ENCODE assay signal across 8 cellular contexts in genomic region chr18:26621161-26622026, GRCh38.
DNase-seq lines count a peak whose midpoint lies in the region; ATAC-seq and TF ChIP-seq lines count a peak whose summit lies in the region.

No MANE protein-coding gene starts in this region.

- CTCF ChIA-PET in GM10248 (lab: Yijun Ruan, JAX): interaction anchor here (0.6 to 2.9 kb wide), 23 partner anchors 10 to 384 kb away, joined by 3 to 21 read pairs (median 3); no protein-coding TSS in a partner anchor

- TF ChIP-seq POLR2A in esophagus muscularis mucosa (IDR thresholded peaks at IDR 0.05; ENCODE audit: low read depth): no peak

- TF ChIP-seq CTCF in GM10248 (IDR thresholded peaks at IDR 0.05; ENCODE audit: control extremely low read depth, extremely low read depth, low read depth, missing control alignments) (peak; percentile 40), esophagus muscularis mucosa (IDR thresholded peaks at IDR 0.05) (peak; percentile 47 to 73 (median 52))

- peak; percentile 95 for ATAC-seq in HG02884 (IDR thresholded peaks at IDR 0.05; ENCODE audit: unreplicated experiment)

- no peak overlapping the region for H3K27ac ChIP-seq in esophagus muscularis mucosa (replicated peaks in 1 of 4)

- TF ChIP-seq EP300 in esophagus muscularis mucosa (IDR thresholded peaks at IDR 0.05): no peak

- intact Hi-C loops in esophagus muscularis mucosa (cut with DNase I): no loop called here

- H3K36me3 ChIP-seq in esophagus muscularis mucosa: no peaks in the 10 kb centered on the region

- DNase-seq in 8988T: peak; percentile 24
- peak; percentile 65 for DNase-seq in GM10248 (ENCODE audit: extremely low spot score)
- DNase-seq in RPMI7951 (ENCODE audit: low read depth): peak; percentile 54
- DNase-seq in esophagus muscularis mucosa (ENCODE audit: extremely low spot score): no peak
- peak in 31 of 56 donors; percentile 1 to 56 (median 17) for DNase-seq in nucleus accumbens (lab: John Stamatoyannopoulos, UW)
- no peak for DNase-seq in NCI-H526 treated with DMSO at 0.1 percent for 48 hours (lab: John Stamatoyannopoulos, UW)
- DNase-seq in NCI-H226: no peak

- H3K4me3 ChIP-seq in esophagus muscularis mucosa: peak overlapping the region in 3 of 4 donors; percentile 7 to 27 (median 25)

- POLR2A ChIA-PET in GM10248 (lab: Yijun Ruan, JAX): interaction anchor here (0.7 kb wide), 1 partner anchor 22 kb away, joined by 8 read pairs; no protein-coding TSS in a partner anchor

- no peaks in the 10 kb centered on the region for H3K27me3 ChIP-seq in esophagus muscularis mucosa

- WGBS in esophagus muscularis mucosa: 51% methylated on average over 22 of the region's 22 CpGs

- H3K9me3 ChIP-seq in esophagus muscularis mucosa: no peaks in the 10 kb centered on the region

- peaks cover 0 to 13% (median 2%) of the 10 kb centered on the region in 4 donors for H3K4me1 ChIP-seq in esophagus muscularis mucosa

Comparison
In these comparisons a context has a peak if more than half of its experiments do, and no peak if none do; other contexts are left out.
1. DNase-seq: peak in 8988T (single experiment), GM10248 (single experiment), RPMI7951 (single experiment) and nucleus accumbens (31 of 56); none in esophagus muscularis mucosa (single experiment), NCI-H526 treated with DMSO at 0.1 percent for 48 hours (single experiment) and NCI-H226 (single experiment).